Comparison of ENCODE assay signal across 10 cellular contexts in genomic region chr16:28202147-28202746, GRCh38. TPM values are rescaled to one million over a fixed set of nuclear protein-coding genes. Genes with fewer than 3 reads are reported as not detected.
DNase-seq lines count a peak whose midpoint lies in the region; ATAC-seq and TF ChIP-seq lines count a peak whose summit lies in the region.
"Had no signal": no experiment of that assay in that cellular context is flagged by ENCODE, and none has a peak within 500 bp of the region (broad histone marks: within the 10 kb centered on the region; RNA-seq: fewer than 3 reads in every experiment).

No MANE protein-coding gene starts in this region.

- in situ Hi-C loops in SK-MEL-5 (cut with HindIII; ENCODE audit: low pct_unique_long_range_greater_than_20kb, low sequenced_read_pairs) (no loop called here), transverse colon (cut with MboI; ENCODE audit: low pct_ligation_motif_present in 1 of 4, low pct_unique_long_range_greater_than_20kb in 1 of 4, low sequenced_read_pairs in 3 of 4) (no loop called here)

- no peaks in the 10 kb centered on the region for H3K27me3 Mint-ChIP-seq in endodermal cell (ENCODE audit: insufficient read depth)

- no peak for TF ChIP-seq POLR2A in transverse colon (IDR thresholded peaks at IDR 0.05)

- H3K4me3 ChIP-seq in GM12864 (ENCODE audit: low read depth, low read length) (no peak overlapping the region), endodermal cell (ENCODE audit: low read length) (no peak overlapping the region), transverse colon (no peak overlapping the region)
- H3K4me3 ChIP-seq: left ventricle myocardium inferior had no signal

- ATAC-seq in HG03280 (IDR thresholded peaks at IDR 0.05; ENCODE audit: unreplicated experiment), result no peak

- WGBS in endodermal cell (ENCODE audit: insufficient coverage in 1 of 2, insufficient read length in 1 of 2), 2 experiments, result 92 to 93% methylated on average over 6 of the region's 6 CpGs
- 90 to 93% methylated on average over 2 to 6 of the region's 6 CpGs for WGBS in transverse colon (ENCODE audit: low coverage in 1 of 2), 2 donors

- TF ChIP-seq CTCF in 22Rv1 (IDR thresholded peaks at IDR 0.05), result 0 out of 2 replicates have a peak, but pooled peaks have one; percentile 15
- peak; percentile 34 for TF ChIP-seq CTCF in GM12864 (IDR thresholded peaks at IDR 0.05; ENCODE audit: low read depth, low read length, missing control alignments)
- TF ChIP-seq CTCF in endodermal cell (conservative IDR thresholded peaks at IDR 0.05), result peak; percentile 52
- no peak for TF ChIP-seq CTCF in transverse colon (IDR thresholded peaks at IDR 0.05)

- peaks cover 5% of the 10 kb centered on the region for H3K4me1 ChIP-seq in endodermal cell (ENCODE audit: control insufficient read depth, insufficient read depth, low read length)
- H3K4me1 ChIP-seq in transverse colon, result peaks cover 0 to 24% (median 6%) of the 10 kb centered on the region in 4 donors

- H3K27me3 ChIP-seq in endodermal cell (ENCODE audit: control insufficient read depth, insufficient read depth, low read length, poor library complexity, severe bottlenecking), result no peaks in the 10 kb centered on the region
- H3K27me3 ChIP-seq in transverse colon, result no peaks in the 10 kb centered on the region

- no peak for TF ChIP-seq EP300 in transverse colon (IDR thresholded peaks at IDR 0.05; ENCODE audit: low read depth)

- no peak overlapping the region for H3K27ac ChIP-seq in 22Rv1
- no peak overlapping the region for H3K27ac ChIP-seq in endodermal cell (ENCODE audit: low read depth, low read length)
- H3K27ac ChIP-seq in transverse colon, result no peak overlapping the region
- H3K27ac ChIP-seq: left ventricle myocardium inferior had no signal

- H3K36me3 Mint-ChIP-seq in endodermal cell (ENCODE audit: low read depth), result peaks cover 25% of the 10 kb centered on the region

- DNase-seq in GM12864 (ENCODE audit: low read depth) (no peak), SK-MEL-5 (ENCODE audit: low read depth, low spot score) (peak; percentile 15), endodermal cell (peak; percentile 56), dedifferentiated amniotic fluid mesenchymal stem cell (ENCODE audit: extremely low spot score) (no peak), transverse colon (no peak), NCI-H1436 (lab: John Stamatoyannopoulos, UW) (no peak)
- DNase-seq: left ventricle myocardium inferior, MM.1S had no signal

- no peak overlapping the region for H3K4me3 Mint-ChIP-seq in endodermal cell

- peaks cover 8% of the 10 kb centered on the region for H3K4me1 Mint-ChIP-seq in endodermal cell

- peaks cover 52% of the 10 kb centered on the region for H3K36me3 ChIP-seq in endodermal cell (ENCODE audit: control insufficient read depth, insufficient read depth, low read length)
- peaks cover 0 to 23% (median 4%) of the 10 kb centered on the region in 4 donors for H3K36me3 ChIP-seq in transverse colon

- no peak overlapping the region for H3K9ac ChIP-seq in endodermal cell (ENCODE audit: extremely low read depth, low read length, poor library complexity, severe bottlenecking)

- H3K9me3 ChIP-seq in endodermal cell (ENCODE audit: control insufficient read depth, low read length) (no peaks in the 10 kb centered on the region), transverse colon (no peaks in the 10 kb centered on the region)
- H3K9me3 ChIP-seq: left ventricle myocardium inferior had no signal

- no peak overlapping the region for H3K27ac Mint-ChIP-seq in endodermal cell

- H3K9me3 Mint-ChIP-seq in endodermal cell, result no peaks in the 10 kb centered on the region

- intact Hi-C loops in transverse colon (cut with DNase I; ENCODE audit: low total_unique reads), result no loop called here

RNA-seq across cellular contexts. Expression of gene XPO6, which starts 9.5 kb away (rescaled TPM):
- total RNA-seq in SK-MEL-5 (2014; rRNA removed; shearing (Covaris generic)), result 77.9 and 85.2 TPM in 2 replicates
- polyA plus RNA-seq in SK-MEL-5 (2015; cell fraction: cytosol; rRNA removed), result 123 and 144 TPM in 2 replicates
- polyA plus RNA-seq in SK-MEL-5 (2015; cell fraction: nucleus; rRNA removed), result 348 and 384 TPM in 2 replicates
- 10 to 100 TPM; 84.7 to 92.4 TPM for total RNA-seq in endodermal cell
- polyA plus RNA-seq in endodermal cell (2013, experiment 1 of 2), result 79.6 TPM
- 78.4 TPM for polyA plus RNA-seq in endodermal cell (2013, experiment 2 of 2)
- total RNA-seq in transverse colon, result 100 to 1,000 TPM; 140 to 254 (median 204) TPM

Comparison
In these comparisons a context has a peak if more than half of its experiments do, and no peak if none do; other contexts are left out.
1. CTCF ChIP-seq: peak in 22Rv1 (single experiment), GM12864 (single experiment) and endodermal cell (single experiment); none in transverse colon (0 of 5).
2. DNase-seq: peak in SK-MEL-5 (single experiment) and endodermal cell (single experiment); none in GM12864 (single experiment), dedifferentiated amniotic fluid mesenchymal stem cell (single experiment), transverse colon (single experiment) and NCI-H1436 (single experiment).